In the genomic region with DNA sequence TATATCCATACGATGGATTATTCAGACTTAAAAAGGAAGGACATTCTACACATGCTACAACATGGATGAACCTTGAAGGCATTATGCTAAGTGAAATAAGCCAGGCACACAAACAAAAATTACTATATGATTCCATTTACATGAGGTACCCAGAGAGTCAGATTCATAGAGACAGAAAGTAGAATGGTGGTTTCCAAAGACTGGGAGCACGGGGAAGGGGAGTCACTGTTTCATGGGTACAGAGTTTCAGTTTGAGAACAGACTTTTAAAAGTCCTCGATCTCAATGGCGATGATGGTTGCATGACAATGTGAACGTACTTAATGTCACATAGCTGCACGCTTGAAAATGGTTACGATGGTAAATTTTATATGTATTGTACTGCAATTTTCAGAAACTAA, we compare ENCODE assay signal across 24 cellular contexts.
"Had no signal": no experiment of that assay in that cellular context is flagged by ENCODE, and none has a peak within 500 bp of the region (broad histone marks: within the 10 kb centered on the region; RNA-seq: fewer than 3 reads in every experiment).

No MANE protein-coding gene starts in this region.

- H3K9me3 Mint-ChIP-seq: immature natural killer cell; mesothelial cell of epicardium; naive B cell; natural killer cell; nephron progenitor cell; neural progenitor cell; stimulated activated naive CD8-positive, alpha-beta T cell treated with anti-CD3 and anti-CD28 coated beads, Interleukin-15, Interleukin-2, amounts not matched to agents 100 ng/mL and 50 ng/mL, for 24 hours had no signal

- ATAC-seq: natural killer cell, right cardiac atrium, sciatic nerve, upper lobe of right lung had no signal

- H3K4me1 Mint-ChIP-seq: mesothelial cell of epicardium had no signal

- H3K27ac Mint-ChIP-seq: immature natural killer cell; mesothelial cell of epicardium; natural killer cell; neural progenitor cell; stimulated activated naive CD8-positive, alpha-beta T cell treated with anti-CD3 and anti-CD28 coated beads, Interleukin-15, Interleukin-2, amounts not matched to agents 100 ng/mL and 50 ng/mL, for 24 hours had no signal

- DNase-seq: hypothalamus; immature natural killer cell; left ventricle myocardium inferior; mesendoderm; naive B cell; natural killer cell; nephron progenitor cell; occipital lobe; retina; right cardiac atrium; stimulated activated CD4-positive, alpha-beta T cell treated with anti-CD3 and anti-CD28 coated beads, Interleukin-12 subunit alpha, Interleukin-12 subunit beta, amount 100 ng/mL, for 4 hours; stimulated activated CD4-positive, alpha-beta T cell treated with anti-CD3 and anti-CD28 coated beads, Interleukin-15, amount 100 ng/mL, for 24 hours; stimulated activated CD4-positive, alpha-beta T cell treated with anti-CD3 and anti-CD28 coated beads, Interleukin-2, amount 100 ng/mL, for 24 hours; stimulated activated CD4-positive, alpha-beta T cell treated with anti-CD3 and anti-CD28 coated beads, Interleukin-4, amount 100 ng/mL, for 1 hour; stimulated activated naive CD4-positive, alpha-beta T cell; tibial artery; trophoblast cell; upper lobe of right lung had no signal

- H3K36me3 Mint-ChIP-seq: natural killer cell had no signal

- FAIRE-seq: islet of Langerhans, urothelium cell line had no signal

- H3K27me3 Mint-ChIP-seq: naive B cell; stimulated activated naive CD8-positive, alpha-beta T cell treated with anti-CD3 and anti-CD28 coated beads, Interleukin-15, Interleukin-2, amounts not matched to agents 100 ng/mL and 50 ng/mL, for 24 hours had no signal

- H3K4me3 Mint-ChIP-seq: immature natural killer cell; mesothelial cell of epicardium; nephron progenitor cell; neural progenitor cell; stimulated activated naive CD8-positive, alpha-beta T cell treated with anti-CD3 and anti-CD28 coated beads, Interleukin-15, Interleukin-2, amounts not matched to agents 100 ng/mL and 50 ng/mL, for 24 hours had no signal
